Comparison of ENCODE assay signal across 1 cellular context in the genomic region with DNA sequence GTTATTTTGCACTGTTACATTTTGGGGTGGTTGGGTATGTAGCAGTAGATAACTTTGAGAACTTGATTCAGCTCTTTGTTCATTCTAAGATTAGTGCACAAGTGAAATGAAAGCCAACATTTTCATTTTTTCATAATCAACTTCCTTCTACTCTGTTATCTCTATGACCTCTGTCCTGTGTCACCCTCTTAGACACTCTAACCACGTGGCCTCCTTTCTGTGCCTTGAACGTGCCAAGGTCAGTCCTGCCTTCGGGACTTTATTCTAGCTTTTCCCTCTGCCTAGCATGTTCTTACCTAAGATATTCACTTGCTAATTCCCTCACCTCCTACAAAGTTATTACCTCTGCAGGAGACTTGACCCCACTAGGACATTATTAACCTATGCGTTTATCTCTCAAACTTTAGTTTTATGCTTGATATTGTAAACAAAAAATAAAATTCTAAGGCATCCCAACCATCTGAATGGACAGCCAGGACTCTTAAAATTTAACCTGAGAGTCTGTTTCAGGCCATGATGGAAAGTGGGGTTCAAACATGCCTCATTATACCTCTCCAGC.
TF ChIP-seq lines count a peak whose summit lies in the region.

No MANE protein-coding gene starts in this region.

TF ChIP-seq in HepG2, 621 proteins besides CTCF, POLR2A, EP300 and RAD21:
- TF ChIP-seq NAIF1 (CRISPR knock-in tag; IDR thresholded peaks at IDR 0.05; ENCODE audit: borderline replicate concordance) (no peak), CEBPG (CRISPR knock-in tag; IDR thresholded peaks at IDR 0.05) (no peak), HMGA1 (CRISPR knock-in tag; conservative IDR thresholded peaks at IDR 0.05) (no peak), ZNF652 (CRISPR knock-in tag; IDR thresholded peaks at IDR 0.05; ENCODE audit: borderline replicate concordance, low read depth) (no peak), ZSCAN29 (CRISPR knock-in tag; conservative IDR thresholded peaks at IDR 0.05) (no peak), KDM4B (CRISPR knock-in tag; IDR thresholded peaks at IDR 0.05) (no peak), SMC3 (IDR thresholded peaks at IDR 0.05; ENCODE audit: low read length) (no peak), TOE1 (CRISPR knock-in tag; IDR thresholded peaks at IDR 0.05) (no peak), ZNF598 (CRISPR knock-in tag; IDR thresholded peaks at IDR 0.05; ENCODE audit: borderline replicate concordance) (no peak), NFKB2 (CRISPR knock-in tag; IDR thresholded peaks at IDR 0.05; ENCODE audit: borderline replicate concordance) (no peak), ZMYM2 (CRISPR knock-in tag; IDR thresholded peaks at IDR 0.05) (no peak), ZNF570 (CRISPR knock-in tag; IDR thresholded peaks at IDR 0.05; ENCODE audit: borderline replicate concordance) (no peak)
- TF ChIP-seq, protein P1, sequence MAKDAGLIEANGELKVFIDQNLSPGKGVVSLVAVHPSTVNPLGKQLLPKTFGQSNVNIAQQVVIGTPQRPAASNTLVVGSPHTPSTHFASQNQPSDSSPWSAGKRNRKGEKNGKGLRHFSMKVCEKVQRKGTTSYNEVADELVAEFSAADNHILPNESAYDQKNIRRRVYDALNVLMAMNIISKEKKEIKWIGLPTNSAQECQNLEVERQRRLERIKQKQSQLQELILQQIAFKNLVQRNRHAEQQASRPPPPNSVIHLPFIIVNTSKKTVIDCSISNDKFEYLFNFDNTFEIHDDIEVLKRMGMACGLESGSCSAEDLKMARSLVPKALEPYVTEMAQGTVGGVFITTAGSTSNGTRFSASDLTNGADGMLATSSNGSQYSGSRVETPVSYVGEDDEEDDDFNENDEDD (CRISPR knock-in tag; IDR thresholded peaks at IDR 0.05; ENCODE audit: borderline replicate concordance): no peak
- TF ChIP-seq, protein P2, sequence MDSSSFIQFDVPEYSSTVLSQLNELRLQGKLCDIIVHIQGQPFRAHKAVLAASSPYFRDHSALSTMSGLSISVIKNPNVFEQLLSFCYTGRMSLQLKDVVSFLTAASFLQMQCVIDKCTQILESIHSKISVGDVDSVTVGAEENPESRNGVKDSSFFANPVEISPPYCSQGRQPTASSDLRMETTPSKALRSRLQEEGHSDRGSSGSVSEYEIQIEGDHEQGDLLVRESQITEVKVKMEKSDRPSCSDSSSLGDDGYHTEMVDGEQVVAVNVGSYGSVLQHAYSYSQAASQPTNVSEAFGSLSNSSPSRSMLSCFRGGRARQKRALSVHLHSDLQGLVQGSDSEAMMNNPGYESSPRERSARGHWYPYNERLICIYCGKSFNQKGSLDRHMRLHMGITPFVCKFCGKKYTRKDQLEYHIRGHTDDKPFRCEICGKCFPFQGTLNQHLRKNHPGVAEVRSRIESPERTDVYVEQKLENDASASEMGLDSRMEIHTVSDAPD (CRISPR knock-in tag; IDR thresholded peaks at IDR 0.05): no peak
- TF ChIP-seq, protein P3, sequence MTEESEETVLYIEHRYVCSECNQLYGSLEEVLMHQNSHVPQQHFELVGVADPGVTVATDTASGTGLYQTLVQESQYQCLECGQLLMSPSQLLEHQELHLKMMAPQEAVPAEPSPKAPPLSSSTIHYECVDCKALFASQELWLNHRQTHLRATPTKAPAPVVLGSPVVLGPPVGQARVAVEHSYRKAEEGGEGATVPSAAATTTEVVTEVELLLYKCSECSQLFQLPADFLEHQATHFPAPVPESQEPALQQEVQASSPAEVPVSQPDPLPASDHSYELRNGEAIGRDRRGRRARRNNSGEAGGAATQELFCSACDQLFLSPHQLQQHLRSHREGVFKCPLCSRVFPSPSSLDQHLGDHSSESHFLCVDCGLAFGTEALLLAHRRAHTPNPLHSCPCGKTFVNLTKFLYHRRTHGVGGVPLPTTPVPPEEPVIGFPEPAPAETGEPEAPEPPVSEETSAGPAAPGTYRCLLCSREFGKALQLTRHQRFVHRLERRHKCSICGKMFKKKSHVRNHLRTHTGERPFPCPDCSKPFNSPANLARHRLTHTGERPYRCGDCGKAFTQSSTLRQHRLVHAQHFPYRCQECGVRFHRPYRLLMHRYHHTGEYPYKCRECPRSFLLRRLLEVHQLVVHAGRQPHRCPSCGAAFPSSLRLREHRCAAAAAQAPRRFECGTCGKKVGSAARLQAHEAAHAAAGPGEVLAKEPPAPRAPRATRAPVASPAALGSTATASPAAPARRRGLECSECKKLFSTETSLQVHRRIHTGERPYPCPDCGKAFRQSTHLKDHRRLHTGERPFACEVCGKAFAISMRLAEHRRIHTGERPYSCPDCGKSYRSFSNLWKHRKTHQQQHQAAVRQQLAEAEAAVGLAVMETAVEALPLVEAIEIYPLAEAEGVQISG (CRISPR knock-in tag; IDR thresholded peaks at IDR 0.05): no peak
